ENCODE assay signal across 8 cellular contexts in the genomic region with DNA sequence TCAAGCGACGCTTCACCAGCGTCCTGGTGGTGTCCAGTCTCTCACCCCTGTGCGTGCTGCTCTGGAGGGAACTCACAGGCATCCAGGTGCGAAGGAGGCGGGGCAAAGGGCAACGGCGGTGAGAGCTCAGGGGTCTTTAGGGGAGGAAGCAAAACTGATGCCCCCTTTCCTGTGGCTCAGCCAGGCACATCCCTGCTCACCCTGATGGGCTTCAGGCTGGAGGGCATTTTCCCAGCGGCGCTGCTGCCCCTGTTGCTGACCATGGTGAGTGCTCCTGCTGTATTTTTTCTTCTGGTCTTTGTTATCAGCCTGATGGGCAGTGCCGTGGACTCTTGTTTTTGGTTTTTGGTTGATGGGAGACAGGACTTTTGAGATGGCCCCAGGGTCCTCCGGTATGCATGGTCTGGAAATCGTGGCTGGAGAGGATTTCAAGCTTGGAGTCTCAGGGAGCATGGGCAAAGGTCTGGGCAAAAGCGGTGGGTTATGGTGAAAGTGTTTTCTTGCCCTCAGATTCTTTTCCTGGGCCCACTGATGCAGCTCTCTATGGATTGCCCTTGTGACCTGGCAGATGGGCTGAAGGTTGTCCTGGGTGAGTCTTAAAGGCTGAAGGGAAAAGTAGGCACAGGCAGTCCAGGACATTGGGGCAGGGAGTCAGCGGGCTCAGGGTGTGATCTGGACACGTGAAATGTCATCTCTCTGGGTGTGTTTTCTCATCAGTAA. TPM values are rescaled to one million over a fixed set of nuclear protein-coding genes. Genes with fewer than 3 reads are reported as not detected.
DNase-seq lines count a peak whose midpoint lies in the region; ATAC-seq, FAIRE-seq and TF ChIP-seq lines count a peak whose summit lies in the region.

No MANE protein-coding gene starts in this region.

- peak overlapping the region; percentile 94 for H2AFZ ChIP-seq in astrocyte (ENCODE audit: low read depth, low read length)

- peaks cover 62% of the 10 kb centered on the region for H3K79me2 ChIP-seq in astrocyte (ENCODE audit: insufficient read depth, low read length)

- no peaks in the 10 kb centered on the region for H3K9me3 ChIP-seq in heart left ventricle
- no peaks in the 10 kb centered on the region for H3K9me3 ChIP-seq in astrocyte (ENCODE audit: insufficient read depth, low read depth, low read length)
- H3K9me3 ChIP-seq in lower lobe of right lung: no peaks in the 10 kb centered on the region
- no peaks in the 10 kb centered on the region for H3K9me3 ChIP-seq in upper lobe of right lung

- H3K4me1 Mint-ChIP-seq in astrocyte (ENCODE audit: low read depth, unreplicated experiment): peaks cover 22% of the 10 kb centered on the region

- WGBS in heart left ventricle, 4 donors: 14 to 24% (median 15%) methylated on average over 11 to 16 of the region's 16 CpGs

- TF ChIP-seq CTCF in heart left ventricle (IDR thresholded peaks at IDR 0.05) (no peak), astrocyte (IDR thresholded peaks at IDR 0.05; ENCODE audit: insufficient read depth, low read depth, low read length) (no peak), lower lobe of right lung (IDR thresholded peaks at IDR 0.05) (no peak), upper lobe of right lung (IDR thresholded peaks at IDR 0.05) (no peak)

- H3K27me3 ChIP-seq in heart left ventricle (no peaks in the 10 kb centered on the region), astrocyte (ENCODE audit: insufficient read depth, low read length) (no peaks in the 10 kb centered on the region), lower lobe of right lung (ENCODE audit: low read depth) (no peaks in the 10 kb centered on the region), upper lobe of right lung (no peaks in the 10 kb centered on the region)

- peak overlapping the region; percentile 96 for H3K9ac ChIP-seq in astrocyte (ENCODE audit: low read length)

- peak overlapping the region; percentile 98 for H3K4me2 ChIP-seq in astrocyte (ENCODE audit: low read length)

- peaks cover 6% of the 10 kb centered on the region for H3K36me3 Mint-ChIP-seq in astrocyte (ENCODE audit: low read depth, unreplicated experiment)

- no peaks in the 10 kb centered on the region for H3K27me3 Mint-ChIP-seq in astrocyte (ENCODE audit: low read depth, unreplicated experiment)

- no peak for FAIRE-seq in astrocyte (lab: Jason Lieb, UNC)

- H4K20me1 ChIP-seq in astrocyte (ENCODE audit: insufficient read depth, low read length): peaks cover 58% of the 10 kb centered on the region

- peak overlapping the region; percentile 94 to 100 (median 96) for H3K27ac ChIP-seq in heart left ventricle
- peak overlapping the region; percentile 94 for H3K27ac ChIP-seq in astrocyte (ENCODE audit: low read depth, low read length)
- peak overlapping the region; percentile 100 for H3K27ac ChIP-seq in lower lobe of right lung
- H3K27ac ChIP-seq in upper lobe of right lung: peak overlapping the region; percentile 99

- H3K4me1 ChIP-seq in heart left ventricle (peaks cover 7 to 35% (median 24%) of the 10 kb centered on the region in 12 donors), astrocyte (ENCODE audit: insufficient read depth, low read length) (peaks cover 19% of the 10 kb centered on the region), lower lobe of right lung (peaks cover 38% of the 10 kb centered on the region), upper lobe of right lung (peaks cover 21% of the 10 kb centered on the region)

- peak overlapping the region; percentile 89 for H3K27ac Mint-ChIP-seq in astrocyte (ENCODE audit: unreplicated experiment)

- H3K36me3 ChIP-seq in heart left ventricle: peaks cover 0 to 54% (median 34%) of the 10 kb centered on the region in 9 donors
- H3K36me3 ChIP-seq in astrocyte (ENCODE audit: insufficient read depth, low read length): peaks cover 9% of the 10 kb centered on the region
- H3K36me3 ChIP-seq in lower lobe of right lung: peaks cover 53% of the 10 kb centered on the region
- peaks cover 24% of the 10 kb centered on the region for H3K36me3 ChIP-seq in upper lobe of right lung

- intact Hi-C loops in heart left ventricle (cut with DNase I) (loop anchor here in 1 of 10 donors (10.0 kb wide), 1 partner anchor 249 kb away; a partner anchor contains a TSS), left cardiac atrium (cut with DNase I) (no loop called here), lower lobe of right lung (cut with DNase I) (no loop called here), upper lobe of right lung (cut with DNase I) (no loop called here)

- TF ChIP-seq POLR2A in heart left ventricle (IDR thresholded peaks at IDR 0.05): no peak

- DNase-seq in heart left ventricle: no peak
- DNase-seq in left cardiac atrium: no peak
- DNase-seq in astrocyte (ENCODE audit: low read depth): no peak
- no peak for DNase-seq in lower lobe of right lung
- DNase-seq in upper lobe of right lung: no peak
- DNase-seq in HuH-7 (ENCODE audit: low spot score): no peak

- peak overlapping the region; percentile 94 for H3K4me3 Mint-ChIP-seq in astrocyte (ENCODE audit: unreplicated experiment)

- ATAC-seq in heart left ventricle (peak in 1 of 4 donors; percentile 16), left cardiac atrium (no peak), lower lobe of right lung (no peak), upper lobe of right lung (no peak), GM18520 (IDR thresholded peaks at IDR 0.05; ENCODE audit: unreplicated experiment) (no peak), GM21526 (IDR thresholded peaks at IDR 0.05; ENCODE audit: low FRiP score, unreplicated experiment) (no peak)

- H3K4me3 ChIP-seq in heart left ventricle: peak overlapping the region; percentile 81 to 100 (median 92)
- H3K4me3 ChIP-seq in astrocyte (ENCODE audit: insufficient read depth, low read depth, low read length): peak overlapping the region; percentile 84
- peak overlapping the region; percentile 98 for H3K4me3 ChIP-seq in lower lobe of right lung
- H3K4me3 ChIP-seq in upper lobe of right lung: peak overlapping the region; percentile 97

- peaks cover 3% of the 10 kb centered on the region for H3K9me3 Mint-ChIP-seq in astrocyte (ENCODE audit: unreplicated experiment)

RNA-seq across cellular contexts. Expression of a gene that starts 0.7 kb away (rescaled TPM):
- total RNA-seq in heart left ventricle (1 to 10 TPM; 3.1 to 9.5 (median 5.0) TPM), left cardiac atrium (1 to 10 TPM; 7.7 to 8.9 TPM), astrocyte (19.3 and 19.8 TPM in 2 replicates), lower lobe of right lung (18.9 TPM), upper lobe of right lung (18.4 TPM)
- polyA plus RNA-seq in heart left ventricle: 1 to 10 TPM; 2.1 to 8.3 TPM

RNA-seq across cellular contexts. Expression of a gene that starts 12.9 kb away (rescaled TPM):
- total RNA-seq in heart left ventricle (10 to 100 TPM in 8 of 9 donors, 1 to 10 TPM in 1; 8.2 to 22.0 (median 14.9) TPM), left cardiac atrium (10 to 100 TPM; 14.3 to 15.5 TPM), astrocyte (33.7 and 35.7 TPM in 2 replicates), lower lobe of right lung (15.7 TPM), upper lobe of right lung (14.0 TPM)
- polyA plus RNA-seq in heart left ventricle: 10 to 100 TPM; 15.4 to 22.1 TPM
